ENCODE assay signal across 14 cellular contexts in the genomic region with DNA sequence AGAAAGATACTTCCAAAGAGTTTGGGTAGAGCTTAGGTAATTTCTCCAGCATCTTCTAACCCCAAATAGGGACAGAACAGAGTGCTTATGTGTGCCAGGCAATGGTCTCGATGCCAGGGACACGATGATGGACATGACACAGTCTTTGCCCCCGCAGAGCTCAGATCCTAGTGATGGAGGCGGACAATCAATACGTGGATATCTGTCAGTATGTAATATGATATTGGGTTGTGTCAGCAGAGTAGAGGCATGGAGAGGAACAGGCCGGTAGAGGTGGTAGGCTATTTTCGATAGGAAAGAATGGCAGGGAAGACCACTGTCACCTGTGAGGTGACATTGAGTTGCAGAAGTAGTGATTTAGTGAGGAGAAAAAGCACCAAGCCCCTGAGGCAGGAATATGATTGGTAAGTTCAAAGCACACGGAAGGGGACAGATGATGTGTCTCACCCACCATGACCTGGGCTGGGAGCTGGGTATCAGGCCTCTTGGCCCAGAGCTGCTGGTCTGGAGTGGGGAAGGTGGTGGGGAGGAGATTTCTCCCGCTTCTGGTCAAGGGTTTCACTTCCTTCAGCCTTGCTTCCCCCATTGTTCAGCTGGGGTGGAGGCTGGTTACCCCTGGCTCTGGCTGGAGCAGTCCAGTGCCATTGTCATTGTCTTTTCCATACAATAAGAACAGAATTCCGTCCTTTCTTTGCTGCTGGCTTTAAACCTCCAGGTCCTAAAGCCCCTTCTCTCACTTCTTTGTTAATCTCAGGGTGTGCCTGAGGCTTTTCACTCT. TPM values are rescaled to one million over a fixed set of nuclear protein-coding genes. Genes with fewer than 3 reads are reported as not detected.
DNase-seq lines count a peak whose midpoint lies in the region; ATAC-seq, FAIRE-seq and TF ChIP-seq lines count a peak whose summit lies in the region.
"Had no signal": no experiment of that assay in that cellular context is flagged by ENCODE, and none has a peak within 500 bp of the region (broad histone marks: within the 10 kb centered on the region; RNA-seq: fewer than 3 reads in every experiment).

No MANE protein-coding gene starts in this region.

- no peaks in the 10 kb centered on the region for H3K9me1 ChIP-seq in endothelial cell of umbilical vein (replicated peaks; ENCODE audit: control insufficient read depth, extremely low read depth, insufficient read depth, low read length)

- no peaks in the 10 kb centered on the region for H3K36me3 ChIP-seq in endothelial cell of umbilical vein (ENCODE audit: control insufficient read depth in 2 of 2, extremely low read depth in 1 of 2, insufficient read depth in 2 of 2, low read length in 2 of 2)
- no peaks in the 10 kb centered on the region for H3K36me3 ChIP-seq in neutrophil
- H3K36me3 ChIP-seq in smooth muscle cell (ENCODE audit: low read depth), result no peaks in the 10 kb centered on the region
- H3K36me3 ChIP-seq: ovary had no signal

- no peaks in the 10 kb centered on the region for H3K9me3 Mint-ChIP-seq in type B pancreatic cell

- CTCF ChIA-PET in GM10248 (lab: Yijun Ruan, JAX), result interaction anchor here (1.0 to 13.3 kb wide), 7 partner anchors 9 to 46 kb away, joined by 3 to 96 read pairs (median 3); no protein-coding TSS in a partner anchor
- CTCF ChIA-PET in endothelial cell of umbilical vein (lab: Charles Lee), result no interaction called here

- no peaks in the 10 kb centered on the region for H3F3A ChIP-seq in smooth muscle cell (ENCODE audit: low read depth)

- no peak for TF ChIP-seq CTCF in GM10248 (IDR thresholded peaks at IDR 0.05; ENCODE audit: control extremely low read depth, extremely low read depth, low read depth, missing control alignments)
- TF ChIP-seq CTCF in endothelial cell of umbilical vein (IDR thresholded peaks at IDR 0.05; ENCODE audit: extremely low read depth in 1 of 2, insufficient read depth in 1 of 2, low read depth in 1 of 2, low read length in 2 of 2), result no peak
- no peak for TF ChIP-seq CTCF in neutrophil (IDR thresholded peaks at IDR 0.05)
- no peak for TF ChIP-seq CTCF in smooth muscle cell (IDR thresholded peaks at IDR 0.05; ENCODE audit: borderline replicate concordance, insufficient read depth, poor library complexity, severe bottlenecking)
- no peak for TF ChIP-seq CTCF in type B pancreatic cell (conservative IDR thresholded peaks at IDR 0.05)

- H2AFZ ChIP-seq in endothelial cell of umbilical vein (ENCODE audit: low read depth, low read length), result peak overlapping the region; percentile 39
- no peak overlapping the region for H2AFZ ChIP-seq in smooth muscle cell (ENCODE audit: low read depth)

- POLR2A ChIA-PET in GM10248 (lab: Yijun Ruan, JAX), result interaction anchor here (1.6 to 2.1 kb wide), 2 partner anchors 14 to 36 kb away, joined by 7 to 8 read pairs; a partner anchor contains a TSS
- POLR2A ChIA-PET in endothelial cell of umbilical vein (lab: Charles Lee), result no interaction called here

- H3K9ac ChIP-seq in endothelial cell of umbilical vein (replicated peaks; ENCODE audit: extremely low read depth, insufficient read depth, low read length) (no peak overlapping the region), smooth muscle cell (ENCODE audit: low read depth) (no peak overlapping the region)

- H3K27ac Mint-ChIP-seq in type B pancreatic cell, result no peak overlapping the region

- no peaks in the 10 kb centered on the region for H3K4me1 Mint-ChIP-seq in type B pancreatic cell (ENCODE audit: unreplicated experiment)

- BruUV-seq in endothelial cell of umbilical vein (replicated peaks; lab: Mats Ljungman, UMichigan), result no TSS peak

- H3K27me3 ChIP-seq in endothelial cell of umbilical vein (ENCODE audit: control insufficient read depth in 2 of 2, insufficient read depth in 2 of 2, low read length in 2 of 2) (no peaks in the 10 kb centered on the region), neutrophil (no peaks in the 10 kb centered on the region), smooth muscle cell (ENCODE audit: low read depth) (no peaks in the 10 kb centered on the region)
- H3K27me3 ChIP-seq: ovary had no signal

- DNase-seq in GM10248 (ENCODE audit: extremely low spot score) (peak; percentile 38), endothelial cell of umbilical vein (ENCODE audit: low read depth, low spot score) (no peak), D341Med (ENCODE audit: low spot score) (no peak), smooth muscle cell (lab: John Stamatoyannopoulos, UW; ENCODE audit: unreplicated experiment) (no peak), type B pancreatic cell (ENCODE audit: extremely low spot score, unreplicated experiment) (no peak), RPMI8226 (no peak)
- DNase-seq: activated CD8-positive, alpha-beta memory T cell treated with anti-CD3 and anti-CD28 coated beads, Interleukin-2, amount 50 U/mL, for 48 hours; amniotic stem cell; ovary; stimulated activated CD4-positive, alpha-beta T cell treated with anti-CD3 and anti-CD28 coated beads, Interleukin-2, amount 100 ng/mL, for 48 hours; T1000 had no signal

- H3K9me3 ChIP-seq in endothelial cell of umbilical vein (replicated peaks; ENCODE audit: control insufficient read depth, insufficient read depth, low read length) (no peaks in the 10 kb centered on the region), neutrophil (no peaks in the 10 kb centered on the region), smooth muscle cell (replicated peaks; ENCODE audit: low read depth) (no peaks in the 10 kb centered on the region)
- H3K9me3 ChIP-seq: ovary had no signal

- intact Hi-C loops in endothelial cell of umbilical vein (cut with micrococcal nuclease), result no loop called here

- WGBS in smooth muscle cell (ENCODE audit: low lambda C conversion rate), result 82% methylated on average over 10 of the region's 10 CpGs

- ATAC-seq in HG02798 (IDR thresholded peaks at IDR 0.05; ENCODE audit: poor library complexity, unreplicated experiment), result peak; percentile 22
- ATAC-seq: left colon had no signal

- H3K27me3 Mint-ChIP-seq in type B pancreatic cell, result no peaks in the 10 kb centered on the region

- H3K4me3 ChIP-seq in endothelial cell of umbilical vein (replicated peaks in 1 of 3; ENCODE audit: insufficient read depth in 1 of 3, low read depth in 1 of 3, low read length in 3 of 3) (no peak overlapping the region), neutrophil (ENCODE audit: low read depth in 1 of 2, low read length in 1 of 2) (no peak overlapping the region), smooth muscle cell (no peak overlapping the region)
- H3K4me3 ChIP-seq: ovary had no signal

- H3K4me2 ChIP-seq in endothelial cell of umbilical vein (ENCODE audit: insufficient read depth, low read length) (no peak overlapping the region), smooth muscle cell (no peak overlapping the region)

- H3K79me2 ChIP-seq in endothelial cell of umbilical vein (ENCODE audit: control insufficient read depth, insufficient read depth, low read length) (no peaks in the 10 kb centered on the region), smooth muscle cell (ENCODE audit: low read depth) (no peaks in the 10 kb centered on the region)

- no peak for TF ChIP-seq POLR2A in endothelial cell of umbilical vein (IDR thresholded peaks at IDR 0.05; ENCODE audit: low read depth, low read length)

- H4K20me1 ChIP-seq in endothelial cell of umbilical vein (replicated peaks; ENCODE audit: control insufficient read depth, extremely low read depth, insufficient read depth, low read length) (no peaks in the 10 kb centered on the region), smooth muscle cell (ENCODE audit: low read depth) (no peaks in the 10 kb centered on the region)

- H3K4me1 ChIP-seq in endothelial cell of umbilical vein (ENCODE audit: control insufficient read depth, extremely low read depth, insufficient read depth, low read length) (peaks cover 21% of the 10 kb centered on the region), neutrophil (ENCODE audit: control insufficient read depth in 1 of 2, insufficient read depth in 1 of 2, low read depth in 1 of 2, low read length in 1 of 2) (peaks cover 96% of the 10 kb centered on the region in 2 experiments), smooth muscle cell (ENCODE audit: low read depth) (no peaks in the 10 kb centered on the region)

- H3K27ac ChIP-seq in endothelial cell of umbilical vein (ENCODE audit: insufficient read depth, low read depth, low read length) (no peak overlapping the region), neutrophil (peak overlapping the region; percentile 100), smooth muscle cell (ENCODE audit: low read depth) (no peak overlapping the region)
- H3K27ac ChIP-seq: ovary had no signal

- no peak overlapping the region for H3K4me3 Mint-ChIP-seq in type B pancreatic cell

- H3K36me3 Mint-ChIP-seq in type B pancreatic cell, result no peaks in the 10 kb centered on the region

- FAIRE-seq in endothelial cell of umbilical vein (lab: Jason Lieb, UNC), result no peak

- dilution Hi-C loops in endothelial cell of umbilical vein (cut with MboI; ENCODE audit: extremely low pct_ligation_motif_present, low sequenced_read_pairs), result no loop called here

TF ChIP-seq in endothelial cell of umbilical vein, 7 proteins besides CTCF, POLR2A, EP300 and RAD21:
- TF ChIP-seq GATA2 (IDR thresholded peaks at IDR 0.05; ENCODE audit: insufficient read depth, insufficient read length, low read depth, low read length) (no peak), EZH2 (IDR thresholded peaks at IDR 0.05; ENCODE audit: borderline replicate concordance, low read depth, low read length, severe bottlenecking) (no peak), MYC (IDR thresholded peaks at IDR 0.05; ENCODE audit: low read depth, low read length) (no peak), FOS (IDR thresholded peaks at IDR 0.05; ENCODE audit: borderline replicate concordance, insufficient read depth, low read length) (no peak), POLR2AphosphoS5 (IDR thresholded peaks at IDR 0.05; ENCODE audit: insufficient read depth, low read depth, low read length) (no peak), JUN (IDR thresholded peaks at IDR 0.05; ENCODE audit: borderline replicate concordance, insufficient read depth, insufficient read length, low read depth) (no peak)
- TF ChIP-seq, protein P1, sequence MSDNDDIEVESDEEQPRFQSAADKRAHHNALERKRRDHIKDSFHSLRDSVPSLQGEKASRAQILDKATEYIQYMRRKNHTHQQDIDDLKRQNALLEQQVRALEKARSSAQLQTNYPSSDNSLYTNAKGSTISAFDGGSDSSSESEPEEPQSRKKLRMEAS (IDR thresholded peaks at IDR 0.05; ENCODE audit: insufficient read depth, insufficient read length), result no peak
TF ChIP-seq in endothelial cell of umbilical vein: peak in this region for 0.

RNA-seq across cellular contexts. Expression of a gene that starts 36.0 kb away (rescaled TPM):
- total RNA-seq in endothelial cell of umbilical vein (433 and 450 TPM in 2 replicates), smooth muscle cell (not detected in 2 replicates), type B pancreatic cell (ENCODE audit: low replicate concordance) (not detected in 2 replicates)
- polyA plus RNA-seq in endothelial cell of umbilical vein (331 and 384 TPM in 2 replicates), smooth muscle cell (not detected in 2 replicates)
- polyA plus RNA-seq in endothelial cell of umbilical vein (2011; cell fraction: cytosol; rRNA removed), result 508 and 539 TPM in 2 replicates
- polyA plus RNA-seq in endothelial cell of umbilical vein (2011; cell fraction: nucleus; rRNA removed), result 158 and 239 TPM in 2 replicates
- polyA plus RNA-seq in endothelial cell of umbilical vein (2012), result 819 and 1,078 TPM in 2 replicates
- polyA minus RNA-seq in endothelial cell of umbilical vein, result 297 and 324 TPM in 2 replicates
- 1.3 TPM for polyA minus RNA-seq in endothelial cell of umbilical vein (2011; cell fraction: cytosol; rRNA and poly(A)+ RNA removed)
- 49.0 and 69.0 TPM in 2 replicates for polyA minus RNA-seq in endothelial cell of umbilical vein (2011; cell fraction: nucleus; rRNA and poly(A)+ RNA removed)

Comparison
In these comparisons a context has a peak if more than half of its experiments do, and no peak if none do; other contexts are left out.
1. RNA of a gene that starts 36.0 kb away (total RNA-seq): 433 to 450 TPM in endothelial cell of umbilical vein; not detected in type B pancreatic cell and not detected in smooth muscle cell; every median in the first group is over 100 times any median in the second.